In the genomic region with DNA sequence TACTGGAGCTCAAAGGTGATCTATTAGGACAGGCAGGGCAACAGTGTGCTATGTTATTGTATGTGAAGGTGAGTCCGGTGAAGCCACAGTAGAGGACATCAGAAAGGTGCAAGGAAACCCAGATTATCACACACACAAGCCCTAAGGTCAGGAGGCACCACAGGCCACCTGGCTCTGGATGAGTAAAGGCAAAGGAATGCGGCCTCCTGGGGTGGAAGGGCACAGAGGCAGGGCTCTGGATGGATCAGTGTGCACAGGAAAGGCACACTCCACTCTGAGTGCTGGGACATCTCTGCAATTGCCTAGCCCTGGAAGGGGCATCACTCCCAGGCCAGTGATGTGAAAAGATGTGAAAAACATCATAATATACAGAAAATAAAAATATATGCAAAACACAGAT, we compare ENCODE assay signal across 17 cellular contexts.
DNase-seq lines count a peak whose midpoint lies in the region; ATAC-seq and TF ChIP-seq lines count a peak whose summit lies in the region.
"Had no signal": no experiment of that assay in that cellular context is flagged by ENCODE, and none has a peak within 500 bp of the region (broad histone marks: within the 10 kb centered on the region; RNA-seq: fewer than 3 reads in every experiment).

No MANE protein-coding gene starts in this region.

- no peak overlapping the region for H3K9ac ChIP-seq in PC-3 (ENCODE audit: low read length)

- H3K36me3 ChIP-seq in heart left ventricle (no peaks in the 10 kb centered on the region), PC-3 (ENCODE audit: low read depth, low read length) (no peaks in the 10 kb centered on the region)
- H3K36me3 ChIP-seq: adrenal gland, gastroesophageal sphincter, thyroid gland had no signal

- no peaks in the 10 kb centered on the region for H3F3A ChIP-seq in PC-3 (ENCODE audit: low read length, unreplicated experiment)

- TF ChIP-seq CTCF in heart left ventricle (IDR thresholded peaks at IDR 0.05) (no peak), PC-3 (conservative IDR thresholded peaks at IDR 0.05; ENCODE audit: low read depth, low read length) (no peak)

- no peak overlapping the region for H3K27ac ChIP-seq in heart left ventricle
- no peak overlapping the region for H3K27ac ChIP-seq in PC-3 (ENCODE audit: low read length)
- H3K27ac ChIP-seq in caudate nucleus (ENCODE audit: low read depth, low read length), result no peak overlapping the region
- H3K27ac ChIP-seq: adrenal gland, gastroesophageal sphincter, thyroid gland, VCaP had no signal

- H3K27me3 ChIP-seq in heart left ventricle (no peaks in the 10 kb centered on the region), PC-3 (ENCODE audit: low read length) (no peaks in the 10 kb centered on the region)
- H3K27me3 ChIP-seq: adrenal gland, gastroesophageal sphincter, thyroid gland had no signal

- H3K79me2 ChIP-seq in PC-3 (ENCODE audit: low read length), result no peaks in the 10 kb centered on the region

- intact Hi-C loops in Right ventricle myocardium inferior (cut with DNase I), result no loop called here
- intact Hi-C loops in heart left ventricle (cut with DNase I), result no loop called here
- intact Hi-C loops in PC-3 (cut with micrococcal nuclease), result no loop called here

- no peaks in the 10 kb centered on the region for H4K20me1 ChIP-seq in PC-3 (ENCODE audit: low read length)

- H3K9me2 ChIP-seq in PC-3 (replicated peaks; ENCODE audit: low read length), result no peaks in the 10 kb centered on the region

- WGBS in heart left ventricle, 4 donors, result 70 to 79% (median 75%) methylated on average over 2 of the region's 2 CpGs

- ATAC-seq in Right ventricle myocardium inferior (no peak), heart left ventricle (no peak), PC-3 (no peak), HG02798 (IDR thresholded peaks at IDR 0.05; ENCODE audit: poor library complexity, unreplicated experiment) (no peak), GM19455 (IDR thresholded peaks at IDR 0.05; ENCODE audit: unreplicated experiment) (no peak)
- ATAC-seq: gastroesophageal sphincter had no signal

- H3K4me3 ChIP-seq in heart left ventricle, result no peak overlapping the region
- H3K4me3 ChIP-seq in PC-3 (ENCODE audit: low read length), result no peak overlapping the region
- H3K4me3 ChIP-seq: adrenal gland, gastroesophageal sphincter, thyroid gland had no signal

- no TSS peak for BruUV-seq in PC-3 (replicated peaks; lab: Mats Ljungman, UMichigan)

- no peak overlapping the region for H3K4me2 ChIP-seq in PC-3 (ENCODE audit: low read length)

- POLR2A ChIA-PET in PC-3 (lab: Charles Lee; ENCODE audit: unreplicated experiment), result no interaction called here

- DNase-seq in Right ventricle myocardium inferior (ENCODE audit: missing footprints), result peak; percentile 54
- no peak for DNase-seq in heart left ventricle
- DNase-seq in PC-3, result peak; percentile 4
- peak; percentile 33 for DNase-seq in iPS DF 19.7 (ENCODE audit: low read depth, low spot score)
- DNase-seq in caudate nucleus (lab: John Stamatoyannopoulos, UW), result no peak
- no peak for DNase-seq in NCI-H2196 (lab: John Stamatoyannopoulos, UW; ENCODE audit: unreplicated experiment)
- DNase-seq: adrenal gland; CD4-positive, CD25-positive, alpha-beta regulatory T cell; NCI-H1694 treated with DMSO at 0.1 percent for 48 hours; NCI-H524 treated with DMSO at 0.1 percent for 48 hours; stimulated activated CD4-positive, alpha-beta T cell treated with anti-CD3 and anti-CD28 coated beads, Interleukin-4, amount 100 ng/mL, for 4 hours; SW 1271 had no signal

- H3K9me3 ChIP-seq in heart left ventricle, result no peaks in the 10 kb centered on the region
- H3K9me3 ChIP-seq in PC-3 (ENCODE audit: low read length), result no peaks in the 10 kb centered on the region
- H3K9me3 ChIP-seq: adrenal gland, gastroesophageal sphincter, thyroid gland had no signal

- no peaks in the 10 kb centered on the region for H3K4me1 ChIP-seq in heart left ventricle
- no peaks in the 10 kb centered on the region for H3K4me1 ChIP-seq in PC-3 (ENCODE audit: insufficient read depth, low read length)
- H3K4me1 ChIP-seq: adrenal gland, gastroesophageal sphincter, thyroid gland had no signal

- no peak overlapping the region for H2AFZ ChIP-seq in PC-3 (ENCODE audit: low read length)

- no peak for TF ChIP-seq POLR2A in heart left ventricle (IDR thresholded peaks at IDR 0.05)

- CTCF ChIA-PET in PC-3 (lab: Charles Lee), result no interaction called here

Comparison
In these comparisons a context has a peak if more than half of its experiments do, and no peak if none do; other contexts are left out.
1. DNase-seq: peak in Right ventricle myocardium inferior (single experiment), PC-3 (single experiment) and iPS DF 19.7 (single experiment); none in heart left ventricle (0 of 5), caudate nucleus (0 of 61) and NCI-H2196 (single experiment).